In genomic region chr12:57429473-57430116, GRCh38 we compare ENCODE assay signal across 7 cellular contexts. TPM values are rescaled to one million over a fixed set of nuclear protein-coding genes. Genes with fewer than 3 reads are reported as not detected.
DNase-seq lines count a peak whose midpoint lies in the region; ATAC-seq, FAIRE-seq and TF ChIP-seq lines count a peak whose summit lies in the region.
"Had no signal": no experiment of that assay in that cellular context is flagged by ENCODE, and none has a peak within 500 bp of the region (broad histone marks: within the 10 kb centered on the region; RNA-seq: fewer than 3 reads in every experiment).

No MANE protein-coding gene starts in this region.

- POLR2A ChIA-PET in CD4-positive, alpha-beta memory T cell (lab: Charles Lee; ENCODE audit: partially characterized antibody), result interaction anchor here (0.6 to 1.8 kb wide), 16 partner anchors 9 to 980 kb away, joined by 3 to 17 read pairs (median 3); partner anchors contain the start of genes ARHGAP9, GLI1, PRIM1 and PTGES3

- H3K36me3 Mint-ChIP-seq in CD4-positive, alpha-beta memory T cell, result peaks cover 9 to 21% of the 10 kb centered on the region in 2 donors

- no peaks in the 10 kb centered on the region for H3K36me3 ChIP-seq in CD4-positive, alpha-beta memory T cell (ENCODE audit: insufficient read depth, low read length)
- peaks cover under 1% of the 10 kb centered on the region; the same call in 1 of the 2 replicates for H3K36me3 ChIP-seq in SK-N-MC (ENCODE audit: insufficient read depth, low read length)
- peaks cover 0 to under 1% of the 10 kb centered on the region in 2 donors for H3K36me3 ChIP-seq in kidney (ENCODE audit: control insufficient read depth in 1 of 2, insufficient read depth in 2 of 2, low read length in 2 of 2)

- H3K9ac ChIP-seq in SK-N-MC (ENCODE audit: insufficient read length) (peak overlapping the region; percentile 89), kidney (ENCODE audit: low read length in 2 of 2) (peak overlapping the region; percentile 61 to 84)

- peaks cover 21% of the 10 kb centered on the region for H3K4me1 ChIP-seq in CD4-positive, alpha-beta memory T cell (ENCODE audit: insufficient read depth, low read length)
- H3K4me1 ChIP-seq in kidney (ENCODE audit: control insufficient read depth in 1 of 2, insufficient read depth in 1 of 2, low read depth in 1 of 2, low read length in 2 of 2), result peaks cover 0 to 7% of the 10 kb centered on the region in 2 donors

- H3K9me3 Mint-ChIP-seq in CD4-positive, alpha-beta memory T cell, result no peaks in the 10 kb centered on the region

- H3K4me3 ChIP-seq in CD4-positive, alpha-beta memory T cell (ENCODE audit: low read length in 2 of 2), result peak overlapping the region; percentile 14 to 67
- H3K4me3 ChIP-seq in SK-N-MC (peak overlapping the region; percentile 98), kidney (ENCODE audit: low read length in 2 of 2) (peak overlapping the region; percentile 76 to 80)

- DNase-seq in CD4-positive, alpha-beta memory T cell, result peak in 1 of 5 donors; percentile 4
- DNase-seq in SK-N-MC (ENCODE audit: low read depth, low spot score), result no peak
- DNase-seq in kidney, result no peak
- DNase-seq in DMS114 treated with DMSO at 0.1 percent for 48 hours (lab: John Stamatoyannopoulos, UW; ENCODE audit: unreplicated experiment), result no peak
- DNase-seq in NCI-H82 treated with DMSO at 0.1 percent for 48 hours (lab: John Stamatoyannopoulos, UW; ENCODE audit: unreplicated experiment), result no peak

- no peaks in the 10 kb centered on the region for H3K27me3 ChIP-seq in CD4-positive, alpha-beta memory T cell (ENCODE audit: insufficient read depth, low read length)

- intact Hi-C loops in CD4-positive, alpha-beta memory T cell (cut with micrococcal nuclease), result no loop called here
- intact Hi-C loops in kidney (cut with DNase I), result no loop called here

- no peaks in the 10 kb centered on the region for H3K9me3 ChIP-seq in CD4-positive, alpha-beta memory T cell (ENCODE audit: control insufficient read depth in 1 of 2, low read length in 2 of 2)
- H3K9me3 ChIP-seq in SK-N-MC (ENCODE audit: low read depth, low read length) (no peaks in the 10 kb centered on the region), kidney (ENCODE audit: control insufficient read depth in 1 of 2, low read length in 2 of 2) (no peaks in the 10 kb centered on the region)

- no peak for FAIRE-seq in kidney (lab: Jason Lieb, UNC)

- H3K27me3 Mint-ChIP-seq in CD4-positive, alpha-beta memory T cell, result no peaks in the 10 kb centered on the region

- H3K4me3 Mint-ChIP-seq in CD4-positive, alpha-beta memory T cell, result peak overlapping the region; percentile 90 to 100 (median 99)

- H3K4me1 Mint-ChIP-seq in CD4-positive, alpha-beta memory T cell, result peaks cover 26 to 44% (median 37%) of the 10 kb centered on the region in 4 donors

- CTCF ChIA-PET in CD4-positive, alpha-beta memory T cell (lab: Charles Lee; ENCODE audit: partially characterized antibody), result interaction anchor here (0.9 to 1.8 kb wide), 7 partner anchors 8 to 153 kb away, joined by 3 to 14 read pairs (median 5); partner anchors contain the start of gene GLI1

- no peak for ATAC-seq in HG03439 (IDR thresholded peaks at IDR 0.05; ENCODE audit: unreplicated experiment)

- TF ChIP-seq CTCF in kidney (IDR thresholded peaks at IDR 0.05; ENCODE audit: borderline replicate concordance, extremely low read depth, insufficient read depth), result no peak

- H3K27ac Mint-ChIP-seq in CD4-positive, alpha-beta memory T cell, result peak overlapping the region; percentile 97 to 100 (median 100)

- peak overlapping the region; percentile 90 for H3K27ac ChIP-seq in CD4-positive, alpha-beta memory T cell (ENCODE audit: low read depth, low read length)
- H3K27ac ChIP-seq in SK-N-MC (peak overlapping the region; percentile 82), kidney (ENCODE audit: low read depth in 2 of 2, low read length in 2 of 2) (peak overlapping the region; percentile 75 to 93)

RNA-seq across cellular contexts. Expression of gene R3HDM2, which starts 1.2 kb away (rescaled TPM):
- 100 to 1,000 TPM; 124 to 132 TPM for total RNA-seq in CD4-positive, alpha-beta memory T cell
- 10 to 100 TPM in 1 of 2 donors, 1 to 10 TPM in 1; 3.9 to 19.4 TPM for polyA plus RNA-seq in CD4-positive, alpha-beta memory T cell
- 67.3 TPM for total RNA-seq in kidney
- 16.5 TPM for polyA plus RNA-seq in kidney (ENCODE audit: insufficient read depth, low read depth, low replicate concordance)

RNA-seq across cellular contexts. Expression of gene INHBC, which starts 5.0 kb away (rescaled TPM):
- not detected for total RNA-seq in CD4-positive, alpha-beta memory T cell
- polyA plus RNA-seq in CD4-positive, alpha-beta memory T cell, result not detected
- total RNA-seq in kidney, result not detected
- not detected for polyA plus RNA-seq in kidney (ENCODE audit: insufficient read depth, low read depth, low replicate concordance)
- total RNA-seq: LHCN-M2 had no signal

RNA-seq across cellular contexts. Expression of gene INHBE, which starts 25.5 kb away (rescaled TPM):
- total RNA-seq in CD4-positive, alpha-beta memory T cell, result not detected
- polyA plus RNA-seq in CD4-positive, alpha-beta memory T cell, result not detected
- total RNA-seq in kidney, result 0.19 TPM
- polyA plus RNA-seq in kidney (ENCODE audit: insufficient read depth, low read depth, low replicate concordance), result 0.30 TPM

RNA-seq across cellular contexts. Expression of gene GLI1, which starts 30.0 kb away (rescaled TPM):
- total RNA-seq in CD4-positive, alpha-beta memory T cell, result under 1 TPM; 0.30 to 0.35 TPM
- not detected for polyA plus RNA-seq in CD4-positive, alpha-beta memory T cell
- 2.8 TPM for total RNA-seq in kidney
- polyA plus RNA-seq in kidney (ENCODE audit: insufficient read depth, low read depth, low replicate concordance), result 1.4 TPM

RNA-seq across cellular contexts. Expression of gene ARHGAP9, which starts 50.1 kb away (rescaled TPM):
- total RNA-seq in CD4-positive, alpha-beta memory T cell, result 100 to 1,000 TPM; 266 to 278 TPM
- polyA plus RNA-seq in CD4-positive, alpha-beta memory T cell, result 100 to 1,000 TPM; 206 to 216 TPM
- 18.1 TPM for total RNA-seq in kidney
- 3.8 TPM for polyA plus RNA-seq in kidney (ENCODE audit: insufficient read depth, low read depth, low replicate concordance)

Comparison
In these comparisons a context has a peak if more than half of its experiments do, and no peak if none do; other contexts are left out.
1. H3K4me3 ChIP-seq: peak in every context shown above with its lines; median percentile 98 in SK-N-MC; 78 in kidney; 40 in CD4-positive, alpha-beta memory T cell.